In genomic region chr19:33195711-33196347, GRCh38 we compare ENCODE assay signal across 12 cellular contexts. TPM values are rescaled to one million over a fixed set of nuclear protein-coding genes. Genes with fewer than 3 reads are reported as not detected.
DNase-seq lines count a peak whose midpoint lies in the region; ATAC-seq, FAIRE-seq and TF ChIP-seq lines count a peak whose summit lies in the region.
"Had no signal": no experiment of that assay in that cellular context is flagged by ENCODE, and none has a peak within 500 bp of the region (broad histone marks: within the 10 kb centered on the region; RNA-seq: fewer than 3 reads in every experiment).

No MANE protein-coding gene starts in this region.

- H3K4me3 Mint-ChIP-seq in nephron: peak overlapping the region; percentile 87 to 92 (median 91)

- H3K9me2 ChIP-seq in MM.1S (replicated peaks; ENCODE audit: insufficient read depth, low read length): no peaks in the 10 kb centered on the region

- TF ChIP-seq RAD21 in A549 (conservative IDR thresholded peaks at IDR 0.05 in 1 of 2, IDR thresholded peaks at IDR 0.05 in 1 of 2): no peak

- H3K4me2 ChIP-seq in A549 (peak overlapping the region; percentile 92), MM.1S (ENCODE audit: low read depth, low read length) (peak overlapping the region; percentile 27; the same call in 1 of the 2 replicates)

- intact Hi-C loops in esophagus muscularis mucosa (cut with DNase I): no loop called here

- no peak for TF ChIP-seq POLR2A in A549 (IDR thresholded peaks at IDR 0.05; ENCODE audit: low read length)
- TF ChIP-seq POLR2A in esophagus muscularis mucosa (IDR thresholded peaks at IDR 0.05; ENCODE audit: low read depth): no peak

- ATAC-seq in A549: peak in 1 of 2 experiments; percentile 15; a peak in 2 of 6 replicates
- no peak for ATAC-seq in HG02981 (IDR thresholded peaks at IDR 0.05; ENCODE audit: unreplicated experiment)
- ATAC-seq: GM12878 had no signal

- H3K4me1 ChIP-seq in A549 (peaks cover 10% of the 10 kb centered on the region; the same call in 2 of the 3 replicates), MM.1S (ENCODE audit: low read length) (no peaks in the 10 kb centered on the region), esophagus muscularis mucosa (peaks cover 14 to 27% (median 18%) of the 10 kb centered on the region in 4 donors)

- WGBS in A549 (ENCODE audit: missing lambda C conversion rate): 89% methylated on average over 16 of the region's 16 CpGs
- WGBS in esophagus muscularis mucosa: 84% methylated on average over 6 of the region's 16 CpGs

- H3K79me2 ChIP-seq in MM.1S (ENCODE audit: low read length): no peaks in the 10 kb centered on the region

- POLR2A ChIA-PET in A549 (lab: Yijun Ruan, JAX): interaction anchor here (2.5 kb wide), 1 partner anchor 19 kb away, joined by 20 read pairs; no protein-coding TSS in a partner anchor

- H3K36me3 Mint-ChIP-seq in nephron (ENCODE audit: low read depth): no peaks in the 10 kb centered on the region

- no peak for FAIRE-seq in A549 (lab: Jason Lieb, UNC)
- FAIRE-seq: endometrium, GM12878 had no signal

- DNase-seq in A549 (ENCODE audit: low read depth in 1 of 2, low spot score in 1 of 2): no peak
- DNase-seq in MM.1S: no peak
- DNase-seq in esophagus muscularis mucosa (ENCODE audit: extremely low spot score): no peak
- no peak for DNase-seq in HCEC 1CT
- DNase-seq in NCI-H1436 (lab: John Stamatoyannopoulos, UW): no peak
- no peak for DNase-seq in SK-N-DZ (ENCODE audit: low spot score)
- DNase-seq: NCI-H2171 had no signal

- no peaks in the 10 kb centered on the region for H3K9me3 ChIP-seq in A549
- no peaks in the 10 kb centered on the region for H3K9me3 ChIP-seq in MM.1S (replicated peaks; ENCODE audit: insufficient read depth, low read length)
- no peaks in the 10 kb centered on the region for H3K9me3 ChIP-seq in esophagus muscularis mucosa
- H3K9me3 ChIP-seq: mucosa of descending colon had no signal

- H3K4me1 Mint-ChIP-seq in nephron: no peaks in the 10 kb centered on the region

- H3K27ac Mint-ChIP-seq in nephron: no peak overlapping the region

- CTCF ChIA-PET in A549 (lab: Yijun Ruan, JAX): interaction anchor here (1.0 to 16.7 kb wide), 17 partner anchors 8 to 582 kb away, joined by 3 to 279 read pairs (median 4); partner anchors contain the start of gene SLC7A10

- H3K36me3 ChIP-seq in MM.1S (replicated peaks; ENCODE audit: insufficient read depth, low read length): no peaks in the 10 kb centered on the region
- H3K36me3 ChIP-seq in esophagus muscularis mucosa: peaks cover 0 to 27% (median 18%) of the 10 kb centered on the region in 4 donors

- peak overlapping the region; percentile 71 to 91; a peak in 4 of 6 replicates for H3K27ac ChIP-seq in A549
- H3K27ac ChIP-seq in MM.1S (ENCODE audit: low read length): no peak overlapping the region
- H3K27ac ChIP-seq in esophagus muscularis mucosa (replicated peaks in 1 of 4): peak overlapping the region in 3 of 4 donors; percentile 64 to 77 (median 74)

- H3K9ac ChIP-seq in MM.1S (ENCODE audit: low read length): no peak overlapping the region

- H3K27me3 Mint-ChIP-seq in nephron (ENCODE audit: low read depth): peaks cover 17% of the 10 kb centered on the region

- no peaks in the 10 kb centered on the region for H3F3A ChIP-seq in MM.1S (ENCODE audit: insufficient read depth, low read length)

- H3K27me3 ChIP-seq in MM.1S (replicated peaks; ENCODE audit: insufficient read depth, low read length): peaks cover 26% of the 10 kb centered on the region
- H3K27me3 ChIP-seq in esophagus muscularis mucosa: no peaks in the 10 kb centered on the region

- no peak overlapping the region for H2AFZ ChIP-seq in MM.1S (ENCODE audit: low read length)

- no peaks in the 10 kb centered on the region for H3K9me3 Mint-ChIP-seq in nephron

- no peak for TF ChIP-seq CTCF in A549 (IDR thresholded peaks at IDR 0.05)
- TF ChIP-seq CTCF in MM.1S (IDR thresholded peaks at IDR 0.05; ENCODE audit: low read length): no peak
- no peak for TF ChIP-seq CTCF in esophagus muscularis mucosa (IDR thresholded peaks at IDR 0.05)
- TF ChIP-seq CTCF in nephron (IDR thresholded peaks at IDR 0.05; ENCODE audit: unreplicated experiment in 3 of 3): no peak

- no peak for TF ChIP-seq EP300 in A549 (IDR thresholded peaks at IDR 0.05)
- TF ChIP-seq EP300 in esophagus muscularis mucosa (IDR thresholded peaks at IDR 0.05): no peak

- H3K4me3 ChIP-seq in A549: peak overlapping the region; percentile 69
- H3K4me3 ChIP-seq in MM.1S (ENCODE audit: low read length): no peak overlapping the region
- H3K4me3 ChIP-seq in esophagus muscularis mucosa: peak overlapping the region; percentile 76 to 86 (median 80)
- H3K4me3 ChIP-seq: GM12878 had no signal

- no peaks in the 10 kb centered on the region for H4K20me1 ChIP-seq in MM.1S (ENCODE audit: insufficient read depth, low read length)

TF ChIP-seq in A549, 52 proteins besides CTCF, POLR2A, EP300 and RAD21 (continues in another document):
- TF ChIP-seq USF2 (IDR thresholded peaks at IDR 0.05): no peak
- no peak for TF ChIP-seq RARB (CRISPR knock-in tag; IDR thresholded peaks at IDR 0.05)
- TF ChIP-seq MAX (IDR thresholded peaks at IDR 0.05): no peak
- TF ChIP-seq POLR2AphosphoS2 (conservative IDR thresholded peaks at IDR 0.05; ENCODE audit: low read length): no peak
- TF ChIP-seq GATA3 (IDR thresholded peaks at IDR 0.05; ENCODE audit: borderline replicate concordance): no peak
- TF ChIP-seq BHLHE40 (IDR thresholded peaks at IDR 0.05; ENCODE audit: low read depth, low read length): no peak
- TF ChIP-seq ESRRA (IDR thresholded peaks at IDR 0.05; ENCODE audit: borderline replicate concordance, low read length): no peak
- no peak for TF ChIP-seq REST (IDR thresholded peaks at IDR 0.05)
- no peak for TF ChIP-seq CHD4 (IDR thresholded peaks at IDR 0.05; ENCODE audit: borderline replicate concordance)
- TF ChIP-seq MYC (IDR thresholded peaks at IDR 0.05; ENCODE audit: borderline replicate concordance, low read length): no peak
- TF ChIP-seq RCOR1 (IDR thresholded peaks at IDR 0.05; ENCODE audit: low read depth, low read length): no peak
- no peak for TF ChIP-seq RFX5 (IDR thresholded peaks at IDR 0.05)
- no peak for TF ChIP-seq TFCP2L1 (CRISPR knock-in tag; IDR thresholded peaks at IDR 0.05)
- TF ChIP-seq HES2 (IDR thresholded peaks at IDR 0.05): no peak

RNA-seq across cellular contexts. Expression of gene LRP3, which starts 1.7 kb away (rescaled TPM):
- polyA plus RNA-seq in A549 (2011; rRNA removed) (10.9 and 16.1 TPM in 2 replicates), A549 (2017; fragmentation: RNase III; extraction: RNeasy Plus Mini Kit Qiagen cat#74134 plus additional on column Dnase treatment) (22.7 to 25.1 TPM (median 24.5 TPM) in 3 replicates)
- polyA plus RNA-seq in A549 (2012; cell fraction: cytosol; rRNA removed): 26.6 and 50.9 TPM in 2 replicates
- 46.0 and 78.2 TPM in 2 replicates for polyA plus RNA-seq in A549 (2012; cell fraction: nucleus; rRNA removed)
- polyA minus RNA-seq in A549 (2011; rRNA and poly(A)+ RNA removed): 6.1 and 12.6 TPM in 2 replicates
- 10 to 100 TPM; 34.5 to 76.7 (median 62.6) TPM for total RNA-seq in esophagus muscularis mucosa
- 80.6 and 90.7 TPM in 2 replicates for polyA plus RNA-seq in SK-N-DZ (2014; cell fraction: cytosol; rRNA removed)
- polyA plus RNA-seq in SK-N-DZ (2014; cell fraction: nucleus; rRNA removed): 105 and 139 TPM in 2 replicates

RNA-seq across cellular contexts. Expression of gene SLC7A10, which starts 29.8 kb away (rescaled TPM):
- polyA plus RNA-seq in A549 (2011; rRNA removed) (0.05 and 0.13 TPM in 2 replicates), A549 (2017; fragmentation: RNase III; extraction: RNeasy Plus Mini Kit Qiagen cat#74134 plus additional on column Dnase treatment) (0.13 to 0.26 TPM (median 0.20 TPM) in 3 replicates)
- 0.12 and 0.13 TPM in 2 replicates for polyA plus RNA-seq in A549 (2012; cell fraction: cytosol; rRNA removed)
- polyA plus RNA-seq in A549 (2012; cell fraction: nucleus; rRNA removed): 0.50 and 0.77 TPM in 2 replicates
- polyA minus RNA-seq in A549 (2011; rRNA and poly(A)+ RNA removed): 0.15 and 0.58 TPM in 2 replicates
- total RNA-seq in esophagus muscularis mucosa: not detected
- not detected in 2 replicates for polyA plus RNA-seq in SK-N-DZ (2014; cell fraction: cytosol; rRNA removed)
- 0.52 TPM in 1 of 2 replicates, not detected in the other for polyA plus RNA-seq in SK-N-DZ (2014; cell fraction: nucleus; rRNA removed)
- total RNA-seq: GM12878, mucosa of descending colon had no signal
- polyA plus RNA-seq: GM12878 had no signal
